In the genomic region with DNA sequence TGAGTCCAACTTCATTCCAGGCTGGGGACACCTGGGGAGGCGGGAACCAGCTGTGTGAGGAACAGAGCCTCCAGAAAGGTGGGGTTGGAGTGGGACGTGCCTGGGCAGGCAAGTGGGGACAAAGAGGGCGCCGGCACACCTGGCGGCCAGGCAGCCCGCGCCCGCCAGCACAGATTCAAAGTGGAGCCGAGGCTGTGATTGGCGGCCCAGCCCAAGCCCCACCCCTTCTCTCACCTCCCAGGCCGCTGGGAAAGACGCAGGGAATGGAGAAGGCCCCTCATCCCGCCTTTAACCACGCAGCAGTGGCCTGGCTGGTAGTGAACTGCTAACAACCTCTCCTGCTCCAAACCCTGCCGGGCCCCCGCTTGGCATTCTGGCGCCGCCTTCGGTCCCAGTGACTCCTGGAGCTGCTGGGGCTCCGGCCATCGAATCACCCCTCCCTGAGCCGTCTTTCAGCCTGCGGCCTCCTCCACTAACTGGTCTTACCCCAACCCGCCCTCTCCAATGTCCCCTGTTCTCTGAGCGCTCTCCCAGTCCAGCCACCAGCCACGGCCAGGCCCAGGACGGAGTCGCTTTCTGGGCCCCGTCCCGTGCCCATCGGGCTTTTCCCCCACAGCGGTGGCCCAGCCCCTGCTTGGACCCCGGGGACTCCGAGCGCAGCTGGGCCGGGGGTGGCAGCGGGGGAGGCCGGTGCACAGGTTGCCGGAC, we compare ENCODE assay signal across 1 cellular context.
TF ChIP-seq lines count a peak whose summit lies in the region.

No MANE protein-coding gene starts in this region.

TF ChIP-seq in HepG2, 621 proteins besides CTCF, POLR2A, EP300 and RAD21 (continued from another document and continues in another):
- TF ChIP-seq ZNF460 (CRISPR knock-in tag; IDR thresholded peaks at IDR 0.05; ENCODE audit: borderline replicate concordance): 0 out of 2 replicates have a peak, but pooled peaks have one; percentile 37
- TF ChIP-seq, protein P1, sequence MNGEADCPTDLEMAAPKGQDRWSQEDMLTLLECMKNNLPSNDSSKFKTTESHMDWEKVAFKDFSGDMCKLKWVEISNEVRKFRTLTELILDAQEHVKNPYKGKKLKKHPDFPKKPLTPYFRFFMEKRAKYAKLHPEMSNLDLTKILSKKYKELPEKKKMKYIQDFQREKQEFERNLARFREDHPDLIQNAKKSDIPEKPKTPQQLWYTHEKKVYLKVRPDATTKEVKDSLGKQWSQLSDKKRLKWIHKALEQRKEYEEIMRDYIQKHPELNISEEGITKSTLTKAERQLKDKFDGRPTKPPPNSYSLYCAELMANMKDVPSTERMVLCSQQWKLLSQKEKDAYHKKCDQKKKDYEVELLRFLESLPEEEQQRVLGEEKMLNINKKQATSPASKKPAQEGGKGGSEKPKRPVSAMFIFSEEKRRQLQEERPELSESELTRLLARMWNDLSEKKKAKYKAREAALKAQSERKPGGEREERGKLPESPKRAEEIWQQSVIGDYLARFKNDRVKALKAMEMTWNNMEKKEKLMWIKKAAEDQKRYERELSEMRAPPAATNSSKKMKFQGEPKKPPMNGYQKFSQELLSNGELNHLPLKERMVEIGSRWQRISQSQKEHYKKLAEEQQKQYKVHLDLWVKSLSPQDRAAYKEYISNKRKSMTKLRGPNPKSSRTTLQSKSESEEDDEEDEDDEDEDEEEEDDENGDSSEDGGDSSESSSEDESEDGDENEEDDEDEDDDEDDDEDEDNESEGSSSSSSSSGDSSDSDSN (CRISPR knock-in tag; IDR thresholded peaks at IDR 0.05): peak; percentile 70
- TF ChIP-seq ZFY (CRISPR knock-in tag; IDR thresholded peaks at IDR 0.05): peak; percentile 30
- peak; percentile 77 for TF ChIP-seq ZEB1 (IDR thresholded peaks at IDR 0.05; ENCODE audit: insufficient replicate concordance, low read depth)
- TF ChIP-seq, protein P2, sequence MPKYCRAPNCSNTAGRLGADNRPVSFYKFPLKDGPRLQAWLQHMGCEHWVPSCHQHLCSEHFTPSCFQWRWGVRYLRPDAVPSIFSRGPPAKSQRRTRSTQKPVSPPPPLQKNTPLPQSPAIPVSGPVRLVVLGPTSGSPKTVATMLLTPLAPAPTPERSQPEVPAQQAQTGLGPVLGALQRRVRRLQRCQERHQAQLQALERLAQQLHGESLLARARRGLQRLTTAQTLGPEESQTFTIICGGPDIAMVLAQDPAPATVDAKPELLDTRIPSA (CRISPR knock-in tag; IDR thresholded peaks at IDR 0.05; ENCODE audit: borderline replicate concordance): peak; percentile 77; the same call in 1 of the 2 replicates
- TF ChIP-seq ZNF232 (CRISPR knock-in tag; IDR thresholded peaks at IDR 0.05; ENCODE audit: borderline replicate concordance): peak; percentile 79; the same call in 1 of the 2 replicates
- 0 out of 2 replicates have a peak, but pooled peaks have one; percentile 61 for TF ChIP-seq NR3C1 (CRISPR knock-in tag; IDR thresholded peaks at IDR 0.05)
- no peak for TF ChIP-seq PAX8 (CRISPR knock-in tag; IDR thresholded peaks at IDR 0.05; ENCODE audit: borderline replicate concordance)
- no peak for TF ChIP-seq SP5 (CRISPR knock-in tag; IDR thresholded peaks at IDR 0.05; ENCODE audit: borderline replicate concordance, low read depth)
- TF ChIP-seq ZNF501 (CRISPR knock-in tag; IDR thresholded peaks at IDR 0.05): peak; percentile 75
- TF ChIP-seq CENPT (CRISPR knock-in tag; IDR thresholded peaks at IDR 0.05; ENCODE audit: low read depth): peak; percentile 93
- 0 out of 2 replicates have a peak, but pooled peaks have one; percentile 14 for TF ChIP-seq ZSCAN20 (CRISPR knock-in tag; IDR thresholded peaks at IDR 0.05; ENCODE audit: borderline replicate concordance)
- TF ChIP-seq REPIN1 (CRISPR knock-in tag; IDR thresholded peaks at IDR 0.05; ENCODE audit: borderline replicate concordance, low read depth): peak; percentile 33
- TF ChIP-seq ZNF766 (CRISPR knock-in tag; IDR thresholded peaks at IDR 0.05; ENCODE audit: borderline replicate concordance): no peak
- no peak; the same call in 1 of the 2 replicates for TF ChIP-seq GPN1 (CRISPR knock-in tag; IDR thresholded peaks at IDR 0.05; ENCODE audit: borderline replicate concordance)
- TF ChIP-seq MAZ (IDR thresholded peaks at IDR 0.05; ENCODE audit: borderline replicate concordance, low read depth, low read length): no peak
- TF ChIP-seq MAZ (CRISPR knock-in tag; IDR thresholded peaks at IDR 0.05; ENCODE audit: low read depth): 0 out of 2 replicates have a peak, but pooled peaks have one; percentile 50
- TF ChIP-seq SP2 (CRISPR knock-in tag; IDR thresholded peaks at IDR 0.05): peak; percentile 70
- TF ChIP-seq NR2F6 (IDR thresholded peaks at IDR 0.05): 0 out of 2 replicates have a peak, but pooled peaks have one; percentile 5
- no peak; the same call in 1 of the 2 replicates for TF ChIP-seq NR2F6 (CRISPR knock-in tag; IDR thresholded peaks at IDR 0.05)
- 0 out of 2 replicates have a peak, but pooled peaks have one; percentile 29 for TF ChIP-seq RELA (CRISPR knock-in tag; IDR thresholded peaks at IDR 0.05)
- TF ChIP-seq SIN3B (IDR thresholded peaks at IDR 0.05; ENCODE audit: low read length): no peak
- TF ChIP-seq ZNF703 (CRISPR knock-in tag; IDR thresholded peaks at IDR 0.05; ENCODE audit: borderline replicate concordance): no peak
- TF ChIP-seq ZBTB38 (CRISPR knock-in tag; IDR thresholded peaks at IDR 0.05): peak; percentile 72; the same call in 1 of the 2 replicates
- TF ChIP-seq ZNF772 (CRISPR knock-in tag; IDR thresholded peaks at IDR 0.05): peak; percentile 46
- TF ChIP-seq ZNF777 (CRISPR knock-in tag; IDR thresholded peaks at IDR 0.05): peak; percentile 42; the same call in 1 of the 2 replicates
- peak; percentile 80 for TF ChIP-seq ZNF687 (CRISPR knock-in tag; IDR thresholded peaks at IDR 0.05)
- 0 out of 2 replicates have a peak, but pooled peaks have one; percentile 19 for TF ChIP-seq ZNF256 (CRISPR knock-in tag; conservative IDR thresholded peaks at IDR 0.05)
- TF ChIP-seq ZNF780A (CRISPR knock-in tag; IDR thresholded peaks at IDR 0.05): peak; percentile 64; the same call in 1 of the 2 replicates
- no peak for TF ChIP-seq MLLT10 (CRISPR knock-in tag; IDR thresholded peaks at IDR 0.05)
- TF ChIP-seq FOXM1 (CRISPR knock-in tag; IDR thresholded peaks at IDR 0.05): 0 out of 2 replicates have a peak, but pooled peaks have one; percentile 38
- TF ChIP-seq TSC22D2 (CRISPR knock-in tag; IDR thresholded peaks at IDR 0.05; ENCODE audit: borderline replicate concordance): no peak
- TF ChIP-seq ZSCAN5A (CRISPR knock-in tag; IDR thresholded peaks at IDR 0.05; ENCODE audit: borderline replicate concordance): 0 out of 2 replicates have a peak, but pooled peaks have one; percentile 28
- TF ChIP-seq CCAR2 (optimal IDR thresholded peaks at IDR 0.05; ENCODE audit: low read depth, low read length): no peak
- TF ChIP-seq ZNF790 (CRISPR knock-in tag; IDR thresholded peaks at IDR 0.05; ENCODE audit: borderline replicate concordance): peak; percentile 94
- peak; percentile 55; the same call in 1 of the 2 replicates for TF ChIP-seq ZNF350 (CRISPR knock-in tag; IDR thresholded peaks at IDR 0.05; ENCODE audit: borderline replicate concordance, low read depth)
- peak; percentile 92 for TF ChIP-seq ZC3H13 (CRISPR knock-in tag; IDR thresholded peaks at IDR 0.05)
- TF ChIP-seq HOXA5 (CRISPR knock-in tag; IDR thresholded peaks at IDR 0.05): peak; percentile 61
- peak; percentile 77; the same call in 1 of the 2 replicates for TF ChIP-seq ZBTB4 (CRISPR knock-in tag; IDR thresholded peaks at IDR 0.05; ENCODE audit: borderline replicate concordance)
- peak; percentile 36; the same call in 1 of the 2 replicates for TF ChIP-seq ZNF609 (CRISPR knock-in tag; IDR thresholded peaks at IDR 0.05; ENCODE audit: borderline replicate concordance)
- TF ChIP-seq ZNF121 (CRISPR knock-in tag; IDR thresholded peaks at IDR 0.05): peak; percentile 55; the same call in 1 of the 2 replicates
- TF ChIP-seq CC2D1A (CRISPR knock-in tag; IDR thresholded peaks at IDR 0.05): peak; percentile 84; the same call in 1 of the 2 replicates
- no peak for TF ChIP-seq KDM6A (CRISPR knock-in tag; IDR thresholded peaks at IDR 0.05; ENCODE audit: low read depth)
- TF ChIP-seq ZNF234 (CRISPR knock-in tag; conservative IDR thresholded peaks at IDR 0.05): 0 out of 2 replicates have a peak, but pooled peaks have one; percentile 82
- TF ChIP-seq ZNF883 (CRISPR knock-in tag; IDR thresholded peaks at IDR 0.05; ENCODE audit: not compliant biosample characterization): peak; percentile 30
